In genomic region chr10:131117416-131118212, GRCh38 we compare ENCODE assay signal across 32 cellular contexts.
"Had no signal": no experiment of that assay in that cellular context is flagged by ENCODE, and none has a peak within 500 bp of the region (broad histone marks: within the 10 kb centered on the region; RNA-seq: fewer than 3 reads in every experiment).

No MANE protein-coding gene starts in this region.

- H3K27me3 ChIP-seq: brain microvascular endothelial cell, Peyer's patch, SJSA1 had no signal

- H3K36me3 Mint-ChIP-seq: activated naive CD4-positive, alpha-beta T cell treated with anti-CD3 and anti-CD28 coated beads, Interleukin-2, amount 10 ng/mL, durations not matched to agents 7 days and 5 days; activated naive CD8-positive, alpha-beta T cell had no signal

- H3K4me1 ChIP-seq: Peyer's patch, SJSA1 had no signal

- H3K9me3 ChIP-seq: SK-N-SH had no signal

- H3K4me3 Mint-ChIP-seq: activated CD4-positive, alpha-beta T cell treated with anti-CD3 and anti-CD28 coated beads, Interleukin-2, amount 10 ng/mL, durations not matched to agents 7 days and 5 days; activated CD8-positive, alpha-beta T cell treated with anti-CD3 and anti-CD28 coated beads, Interleukin-2, amount 10 ng/mL, durations not matched to agents 7 days and 5 days; activated naive CD4-positive, alpha-beta T cell treated with anti-CD3 and anti-CD28 coated beads, Interleukin-2, amount 10 ng/mL, durations not matched to agents 7 days and 5 days; activated naive CD8-positive, alpha-beta T cell; activated naive CD8-positive, alpha-beta T cell treated with anti-CD3 and anti-CD28 coated beads, Interleukin-2, amount 50 U/mL, for 24 hours; activated T-cell treated with anti-CD3 and anti-CD28 coated beads, Interleukin-2, amount 50 U/mL, for 24 hours; T-helper 1 cell treated with Interleukin-12 subunit alpha and Interleukin-12 subunit beta and Interleukin-4 antibody, amounts not matched to agents 30 μg/mL and 1 μg/mL, for 36 hours; T-helper 2 cell treated with Interferon-gamma antibody and Interleukin-4, amounts not matched to agents 5 μg/mL and 100 μg/mL, for 36 hours had no signal

- H3K27me3 Mint-ChIP-seq: activated CD4-positive, alpha-beta T cell treated with anti-CD3 and anti-CD28 coated beads, Interleukin-2, amount 10 ng/mL, durations not matched to agents 7 days and 5 days; activated naive CD4-positive, alpha-beta T cell treated with anti-CD3 and anti-CD28 coated beads, Interleukin-2, amount 10 ng/mL, durations not matched to agents 7 days and 5 days; activated naive CD8-positive, alpha-beta T cell; activated naive CD8-positive, alpha-beta T cell treated with anti-CD3 and anti-CD28 coated beads, Interleukin-2, amount 50 U/mL, for 24 hours; activated T-cell treated with anti-CD3 and anti-CD28 coated beads, Interleukin-2, amount 50 U/mL, for 24 hours had no signal

- H3K9ac ChIP-seq: SK-N-SH had no signal

- H3K4me3 ChIP-seq: Peyer's patch, SJSA1 had no signal

- H3K4me1 Mint-ChIP-seq: activated CD4-positive, alpha-beta T cell treated with anti-CD3 and anti-CD28 coated beads, Interleukin-2, amount 10 ng/mL, durations not matched to agents 7 days and 5 days; activated naive CD4-positive, alpha-beta T cell treated with anti-CD3 and anti-CD28 coated beads, Interleukin-2, amount 10 ng/mL, durations not matched to agents 7 days and 5 days; activated naive CD8-positive, alpha-beta T cell treated with anti-CD3 and anti-CD28 coated beads, Interleukin-2, amount 50 U/mL, for 24 hours had no signal

- H3K9me3 Mint-ChIP-seq: activated naive CD8-positive, alpha-beta T cell treated with anti-CD3 and anti-CD28 coated beads, Interleukin-2, amount 50 U/mL, for 24 hours; activated T-cell treated with anti-CD3 and anti-CD28 coated beads, Interleukin-2, amount 50 U/mL, for 24 hours; T-helper 1 cell treated with Interleukin-12 subunit alpha and Interleukin-12 subunit beta and Interleukin-4 antibody, amounts not matched to agents 30 μg/mL and 1 μg/mL, for 36 hours had no signal

- H3K27ac ChIP-seq: brain microvascular endothelial cell, Peyer's patch, SJSA1 had no signal

- H3K27ac Mint-ChIP-seq: activated CD4-positive, alpha-beta T cell treated with anti-CD3 and anti-CD28 coated beads, Interleukin-2, amount 10 ng/mL, durations not matched to agents 7 days and 5 days; activated CD8-positive, alpha-beta T cell treated with anti-CD3 and anti-CD28 coated beads, Interleukin-2, amount 10 ng/mL, durations not matched to agents 7 days and 5 days; activated naive CD4-positive, alpha-beta T cell treated with anti-CD3 and anti-CD28 coated beads, Interleukin-2, amount 10 ng/mL, durations not matched to agents 7 days and 5 days; activated naive CD8-positive, alpha-beta T cell; activated naive CD8-positive, alpha-beta T cell treated with anti-CD3 and anti-CD28 coated beads, Interleukin-2, amount 50 U/mL, for 24 hours; activated T-cell treated with anti-CD3 and anti-CD28 coated beads, Interleukin-2, amount 50 U/mL, for 24 hours; T-helper 1 cell treated with Interleukin-12 subunit alpha and Interleukin-12 subunit beta and Interleukin-4 antibody, amounts not matched to agents 30 μg/mL and 1 μg/mL, for 36 hours; T-helper 2 cell treated with Interferon-gamma antibody and Interleukin-4, amounts not matched to agents 5 μg/mL and 100 μg/mL, for 36 hours had no signal

- H3K36me3 ChIP-seq: brain microvascular endothelial cell, Peyer's patch, SJSA1 had no signal

- DNase-seq: activated CD4-positive, alpha-beta T cell treated with anti-CD3 and anti-CD28 coated beads, Interleukin-2, amount 10 ng/mL, durations not matched to agents 7 days and 5 days; activated CD4-positive, alpha-beta T cell treated with anti-CD3 and anti-CD28 coated beads, Interleukin-2, amount 50 U/mL, for 48 hours; activated CD8-positive, alpha-beta T cell treated with anti-CD3 and anti-CD28 coated beads, Interleukin-2, amount 10 ng/mL, durations not matched to agents 7 days and 5 days; activated gamma-delta T cell treated with Interleukin-2 at 50 U/mL for 16 hours; activated naive CD4-positive, alpha-beta T cell treated with anti-CD3 and anti-CD28 coated beads, Interleukin-2, amount 10 ng/mL, durations not matched to agents 7 days and 5 days; activated naive CD8-positive, alpha-beta T cell treated with anti-CD3 and anti-CD28 coated beads, Interleukin-2, amount 50 U/mL, for 24 hours; activated T-cell treated with anti-CD3 and anti-CD28 coated beads, Interleukin-2, amount 50 U/mL, for 24 hours; anterior cingulate cortex; brain microvascular endothelial cell; central memory CD4-positive, alpha-beta T cell; Karpas-422; KBM-7; NCI-H1048; NCI-H1105 treated with DMSO at 0.1 percent for 48 hours; NCI-H1436; NCI-H1694; NCI-H1930; NCI-H2081 treated with DMSO at 0.1 percent for 48 hours; NCI-H345; NCI-H510A; NCI-H526; NCI-H748 treated with DMSO at 0.1 percent for 48 hours; NK-92 treated with Interleukin-12 subunit alpha and Interleukin-12 subunit beta, amount 100 ng/mL, for 24 hours; PC-3; Peyer's patch; RPMI8226; SHP77 treated with DMSO at 0.1 percent for 48 hours; SK-N-SH had no signal

- H3K4me2 ChIP-seq: SK-N-SH had no signal
